ENCODE assay signal across 19 cellular contexts in genomic region chr7:28542410-28542809, GRCh38.
"Had no signal": no experiment of that assay in that cellular context is flagged by ENCODE, and none has a peak within 500 bp of the region (broad histone marks: within the 10 kb centered on the region; RNA-seq: fewer than 3 reads in every experiment).

No MANE protein-coding gene starts in this region.

- DNase-seq: activated CD4-positive, alpha-beta T cell treated with anti-CD3 and anti-CD28 coated beads for 36 hours; activated CD4-positive, alpha-beta T cell treated with anti-CD3 and anti-CD28 coated beads, Interleukin-2, amount 50 U/mL, for 4 hours; activated CD8-positive, alpha-beta memory T cell treated with anti-CD3 and anti-CD28 coated beads for 24 hours; activated CD8-positive, alpha-beta memory T cell treated with anti-CD3 and anti-CD28 coated beads, Interleukin-2, amount 50 U/mL, for 4 hours; activated T-cell treated with anti-CD3 and anti-CD28 coated beads, Interleukin-2, amount 50 U/mL, for 24 hours; aorta; heart left ventricle; left colon; naive thymus-derived CD8-positive, alpha-beta T cell; posterior cingulate gyrus; sigmoid colon; stimulated activated CD4-positive, alpha-beta T cell treated with anti-CD3 and anti-CD28 coated beads, Interleukin-4, amount 100 ng/mL, for 1 hour; stimulated activated naive CD4-positive, alpha-beta T cell treated with Interleukin-2 at 50 U/mL for 16 hours; T1000 had no signal

- ATAC-seq: activated CD4-positive, alpha-beta T cell treated with anti-CD3 and anti-CD28 coated beads for 36 hours; activated naive CD4-positive, alpha-beta T cell treated with anti-CD3 and anti-CD28 coated beads, Interleukin-2, amount 50 U/mL, for 72 hours; activated T-helper 17 cell treated with anti-CD3 and anti-CD28 coated beads, Interleukin-2, amount 50 U/mL, for 72 hours; gastroesophageal sphincter; left colon; naive thymus-derived CD8-positive, alpha-beta T cell; WTC11 had no signal

- FAIRE-seq: keratinocyte had no signal
